Comparison of ENCODE assay signal across 17 cellular contexts in genomic region chr9:84339951-84340350, GRCh38. TPM values are rescaled to one million over a fixed set of nuclear protein-coding genes. Genes with fewer than 3 reads are reported as not detected.
DNase-seq lines count a peak whose midpoint lies in the region; ATAC-seq and TF ChIP-seq lines count a peak whose summit lies in the region.
"Had no signal": no experiment of that assay in that cellular context is flagged by ENCODE, and none has a peak within 500 bp of the region (broad histone marks: within the 10 kb centered on the region; RNA-seq: fewer than 3 reads in every experiment).

No MANE protein-coding gene starts in this region.

- H3K27me3 ChIP-seq in OCI-LY3 (ENCODE audit: low read depth, low read length), result no peaks in the 10 kb centered on the region
- no peaks in the 10 kb centered on the region for H3K27me3 ChIP-seq in esophagus squamous epithelium
- no peaks in the 10 kb centered on the region for H3K27me3 ChIP-seq in mesendoderm (ENCODE audit: insufficient read depth, low read length, poor library complexity)
- H3K27me3 ChIP-seq: tibial artery had no signal

- no peak overlapping the region for H3K18ac ChIP-seq in mesendoderm (ENCODE audit: low read length)

- H2AFZ ChIP-seq in OCI-LY3 (ENCODE audit: low read depth, low read length), result no peak overlapping the region; the same call in 1 of the 2 replicates
- H2AFZ ChIP-seq: parathyroid adenoma had no signal

- no peak overlapping the region for H2BK15ac ChIP-seq in mesendoderm (replicated peaks; ENCODE audit: low read depth)

- intact Hi-C loops in esophagus squamous epithelium (cut with DNase I), result no loop called here

- H3K4me3 ChIP-seq in OCI-LY3 (ENCODE audit: low read length), result peak overlapping the region; percentile 62
- H3K4me3 ChIP-seq in esophagus squamous epithelium, result peak overlapping the region; percentile 0 to 41 (median 4)
- no peak overlapping the region for H3K4me3 ChIP-seq in mesendoderm (ENCODE audit: low read length)
- H3K4me3 ChIP-seq: tibial artery had no signal

- TF ChIP-seq POLR2A in esophagus squamous epithelium (IDR thresholded peaks at IDR 0.05), result no peak

- H3K27ac ChIP-seq in OCI-LY3 (ENCODE audit: low read length) (no peak overlapping the region), esophagus squamous epithelium (peak overlapping the region; percentile 58 to 86 (median 74)), mesendoderm (ENCODE audit: low read depth, low read length) (no peak overlapping the region)
- H3K27ac ChIP-seq: KMS-11, parathyroid adenoma, tibial artery had no signal

- no peak overlapping the region for H4K8ac ChIP-seq in mesendoderm (ENCODE audit: low read depth, low read length)

- no peak overlapping the region for H2BK120ac ChIP-seq in mesendoderm (ENCODE audit: low read depth, low read length)

- H4K5ac ChIP-seq in mesendoderm (ENCODE audit: low read length), result no peak overlapping the region

- no peak overlapping the region for H3K23ac ChIP-seq in mesendoderm (ENCODE audit: low read length)

- H3K79me2 ChIP-seq in OCI-LY3 (ENCODE audit: low read length) (no peaks in the 10 kb centered on the region), mesendoderm (ENCODE audit: control insufficient read depth, insufficient read depth, low read length) (no peaks in the 10 kb centered on the region)
- H3K79me2 ChIP-seq: parathyroid adenoma had no signal

- peak overlapping the region; percentile 9; the same call in 1 of the 2 replicates for H3K9ac ChIP-seq in OCI-LY3 (ENCODE audit: low read length)
- no peak overlapping the region for H3K9ac ChIP-seq in mesendoderm (ENCODE audit: low read length)
- H3K9ac ChIP-seq: KMS-11, parathyroid adenoma had no signal

- no peaks in the 10 kb centered on the region for H4K20me1 ChIP-seq in OCI-LY3 (ENCODE audit: insufficient read depth, low read length)

- H3K9me3 ChIP-seq in OCI-LY3 (ENCODE audit: insufficient read depth, low read length) (no peaks in the 10 kb centered on the region), esophagus squamous epithelium (no peaks in the 10 kb centered on the region)
- H3K9me3 ChIP-seq: tibial artery had no signal

- TF ChIP-seq CTCF in OCI-LY3 (IDR thresholded peaks at IDR 0.05; ENCODE audit: low read depth, low read length) (no peak), esophagus squamous epithelium (IDR thresholded peaks at IDR 0.05) (no peak)

- no peak overlapping the region for H3K56ac ChIP-seq in mesendoderm (ENCODE audit: low read length)

- 0 to 60% methylated on average over 1 to 2 of the region's 4 CpGs for WGBS in esophagus squamous epithelium, 2 donors
- no CpG with 5 or more reads among the region's 4 CpGs for WGBS in mesendoderm (ENCODE audit: extremely low coverage, insufficient coverage, low lambda C conversion rate)

- H3K4me2 ChIP-seq in OCI-LY3 (ENCODE audit: low read length) (peak overlapping the region; percentile 77), mesendoderm (ENCODE audit: low read length) (no peak overlapping the region)
- H3K4me2 ChIP-seq: KMS-11 had no signal

- no peak overlapping the region for H2AK5ac ChIP-seq in mesendoderm (ENCODE audit: low read length)

- no peaks in the 10 kb centered on the region for H3K36me3 ChIP-seq in OCI-LY3 (replicated peaks; ENCODE audit: low read depth, low read length)
- H3K36me3 ChIP-seq in esophagus squamous epithelium, result no peaks in the 10 kb centered on the region
- H3K36me3 ChIP-seq in mesendoderm (ENCODE audit: control insufficient read depth, insufficient read depth, low read length), result no peaks in the 10 kb centered on the region
- H3K36me3 ChIP-seq: tibial artery had no signal

- H3K4me1 ChIP-seq in OCI-LY3 (ENCODE audit: low read length) (peaks cover 21% of the 10 kb centered on the region), esophagus squamous epithelium (peaks cover 0 to 27% (median 0%) of the 10 kb centered on the region in 3 donors), mesendoderm (ENCODE audit: control insufficient read depth, low read depth, low read length) (no peaks in the 10 kb centered on the region)
- H3K4me1 ChIP-seq: parathyroid adenoma, tibial artery had no signal

- no peak for ATAC-seq in GM19023 (IDR thresholded peaks at IDR 0.05; ENCODE audit: unreplicated experiment)
- ATAC-seq: activated CD4-positive, CD25-positive, alpha-beta regulatory T cell treated with anti-CD3 and anti-CD28 coated beads, Interleukin-2, amount 50 U/mL, for 24 hours had no signal

- no peaks in the 10 kb centered on the region for H3K79me1 ChIP-seq in mesendoderm (ENCODE audit: low read length)

- H3K4ac ChIP-seq in mesendoderm (ENCODE audit: low read depth, low read length), result no peak overlapping the region

- DNase-seq in ELF-1 (ENCODE audit: low read depth, low spot score) (peak; percentile 70), esophagus squamous epithelium (lab: John Stamatoyannopoulos, UW) (no peak), mesendoderm (peak; percentile 65), hepatic stellate cell (ENCODE audit: low spot score) (no peak)
- DNase-seq in stimulated activated CD4-positive, alpha-beta T cell treated with anti-CD3 and anti-CD28 coated beads, Interleukin-1b, Interleukin-23, amount 100 ng/mL, for 48 hours, result no peak
- no peak for DNase-seq in stimulated activated CD4-positive, alpha-beta T cell treated with anti-CD3 and anti-CD28 coated beads, Interleukin-4, amount 100 ng/mL, for 4 hours
- DNase-seq: erythroblast, HCEC 1CT, hippocampal formation, NCI-H187, OCI-M1, tibial artery had no signal

- no peak overlapping the region for H2BK5ac ChIP-seq in mesendoderm (ENCODE audit: low read length)

RNA-seq across cellular contexts. Expression of gene SLC28A3, which starts 0.6 kb away (rescaled TPM):
- total RNA-seq in esophagus squamous epithelium, result 10 to 100 TPM in 1 of 4 donors, 1 to 10 TPM in 2, under 1 TPM in 1; 0.95 to 16.1 (median 2.7) TPM
- polyA plus RNA-seq in mesendoderm (2013, experiment 1 of 2), result not detected
- polyA plus RNA-seq in mesendoderm (2013, experiment 2 of 2), result not detected

Comparison
In these comparisons a context has a peak if more than half of its experiments do, and no peak if none do; other contexts are left out.
1. DNase-seq: peak in ELF-1 (single experiment) and mesendoderm (single experiment); none in esophagus squamous epithelium (single experiment), stimulated activated CD4-positive, alpha-beta T cell treated with anti-CD3 and anti-CD28 coated beads, Interleukin-1b, Interleukin-23, amount 100 ng/mL, for 48 hours (single experiment), stimulated activated CD4-positive, alpha-beta T cell treated with anti-CD3 and anti-CD28 coated beads, Interleukin-4, amount 100 ng/mL, for 4 hours (0 of 2) and hepatic stellate cell (single experiment).
2. H3K27ac ChIP-seq: peak in esophagus squamous epithelium (4 of 4); none in OCI-LY3 (single experiment) and mesendoderm (single experiment).